ENCODE assay signal across 8 cellular contexts in genomic region chr1:229254910-229255541, GRCh38. TPM values are rescaled to one million over a fixed set of nuclear protein-coding genes. Genes with fewer than 3 reads are reported as not detected.
DNase-seq lines count a peak whose midpoint lies in the region; ATAC-seq, FAIRE-seq and TF ChIP-seq lines count a peak whose summit lies in the region.

No MANE protein-coding gene starts in this region.

- no peaks in the 10 kb centered on the region for H3K9me2 ChIP-seq in hepatocyte (replicated peaks; ENCODE audit: insufficient read depth)

- 67% methylated on average over 1 of the region's 1 CpG; no CpG with 5 or more reads in 1 of the 2 experiments for WGBS in IMR-90 (ENCODE audit: extremely low coverage in 2 of 2, insufficient read length in 1 of 2), 2 experiments
- 93% methylated on average over 1 of the region's 1 CpG for WGBS in hepatocyte (ENCODE audit: low lambda C conversion rate, missing lambda C conversion rate)

- H3K9me1 ChIP-seq in IMR-90 (ENCODE audit: insufficient read depth, low read length), result no peaks in the 10 kb centered on the region; the same call in 1 of the 2 replicates

- in situ Hi-C loops in IMR-90 (cut with MboI; ENCODE audit: low sequenced_read_pairs), result loop anchor here (5.0 to 25.0 kb wide), 2 partner anchors 227 to 1057 kb away; no protein-coding TSS in a partner anchor

- BruUV-seq in IMR-90 (replicated peaks; lab: Mats Ljungman, UMichigan), result no TSS peak

- H4K20me1 ChIP-seq in IMR-90 (ENCODE audit: insufficient read depth, low read length) (no peaks in the 10 kb centered on the region), hepatocyte (ENCODE audit: insufficient read depth, poor library complexity, severe bottlenecking) (no peaks in the 10 kb centered on the region)

- DNase-seq in D721Med (ENCODE audit: insufficient read length, low spot score), result no peak
- DNase-seq in IMR-90, result no peak
- DNase-seq in T-helper 17 cell, result no peak
- DNase-seq in hepatocyte (ENCODE audit: low spot score), result peak; percentile 49
- DNase-seq in amniotic stem cell (lab: John Stamatoyannopoulos, UW), result no peak
- no peak for DNase-seq in OCI-M2 (lab: John Stamatoyannopoulos, UW; ENCODE audit: unreplicated experiment)
- DNase-seq in mucosa of descending colon, result no peak

- no peak overlapping the region for H2AK9ac ChIP-seq in IMR-90 (replicated peaks; ENCODE audit: low read depth, low read length, poor library complexity)

- no peaks in the 10 kb centered on the region for H3K79me2 ChIP-seq in hepatocyte

- H3K27ac Mint-ChIP-seq in T-helper 17 cell, result peak overlapping the region; percentile 90

- H3K79me1 ChIP-seq in IMR-90 (ENCODE audit: low read depth in 1 of 2, low read length in 2 of 2), result no peaks in the 10 kb centered on the region

- no peak overlapping the region for H4K5ac ChIP-seq in IMR-90 (ENCODE audit: low read depth, low read length)

- H3K27ac ChIP-seq in IMR-90 (ENCODE audit: insufficient read depth, low read length) (no peak overlapping the region), hepatocyte (no peak overlapping the region)

- POLR2A ChIA-PET in IMR-90 (lab: Charles Lee; ENCODE audit: unreplicated experiment), result no interaction called here

- intact Hi-C loops in IMR-90 (cut with micrococcal nuclease), result loop anchor here (1.0 to 10.0 kb wide), 4 partner anchors 87 to 1060 kb away; partner anchors contain the start of genes CCSAP and RHOU
- intact Hi-C loops in mucosa of descending colon (cut with DNase I, micrococcal nuclease), result loop anchor here in 1 of 2 donors (10.0 kb wide), 1 partner anchor 200 kb away; no protein-coding TSS in a partner anchor

- H3K4me1 ChIP-seq in IMR-90 (ENCODE audit: control insufficient read depth, insufficient read depth, low read length) (no peaks in the 10 kb centered on the region), hepatocyte (ENCODE audit: insufficient read depth) (peaks cover 4% of the 10 kb centered on the region), mucosa of descending colon (ENCODE audit: low read depth) (no peaks in the 10 kb centered on the region)

- no peak overlapping the region for H2AK5ac ChIP-seq in IMR-90 (ENCODE audit: low read depth, low read length)

- H3K14ac ChIP-seq in IMR-90 (replicated peaks; ENCODE audit: low read depth, low read length), result no peak overlapping the region

- TF ChIP-seq POLR2A in IMR-90 (IDR thresholded peaks at IDR 0.05; ENCODE audit: low read depth, low read length), result no peak

- H2BK5ac ChIP-seq in IMR-90 (ENCODE audit: low read depth, low read length, poor library complexity, severe bottlenecking), result no peak overlapping the region

- H3K36me3 ChIP-seq in IMR-90 (ENCODE audit: control insufficient read depth, insufficient read depth, low read length), result no peaks in the 10 kb centered on the region
- H3K36me3 ChIP-seq in hepatocyte (replicated peaks; ENCODE audit: insufficient read depth, low read depth), result no peaks in the 10 kb centered on the region
- H3K36me3 ChIP-seq in mucosa of descending colon (ENCODE audit: low read depth), result no peaks in the 10 kb centered on the region

- ATAC-seq in IMR-90 (ENCODE audit: low read depth) (peak; percentile 42), T-helper 17 cell (peak; percentile 30), mucosa of descending colon (no peak), GM19455 (IDR thresholded peaks at IDR 0.05; ENCODE audit: unreplicated experiment) (no peak)

- no peak overlapping the region for H2BK20ac ChIP-seq in IMR-90 (ENCODE audit: low read depth, low read length)

- H3K9me3 ChIP-seq in IMR-90 (ENCODE audit: control insufficient read depth, insufficient read depth, low read length), result no peaks in the 10 kb centered on the region
- no peaks in the 10 kb centered on the region for H3K9me3 ChIP-seq in T-helper 17 cell (ENCODE audit: control insufficient read depth, low read length, poor library complexity, severe bottlenecking)
- no peaks in the 10 kb centered on the region for H3K9me3 ChIP-seq in hepatocyte (ENCODE audit: low read depth)
- no peaks in the 10 kb centered on the region for H3K9me3 ChIP-seq in mucosa of descending colon

- no peak overlapping the region for H4K8ac ChIP-seq in IMR-90 (ENCODE audit: low read depth in 2 of 2, low read length in 2 of 2)

- no peak overlapping the region for H3K18ac ChIP-seq in IMR-90 (ENCODE audit: low read depth, low read length)

- TF ChIP-seq RAD21 in IMR-90 (IDR thresholded peaks at IDR 0.05; ENCODE audit: low read length), result peak; percentile 39

- H2BK15ac ChIP-seq in IMR-90 (ENCODE audit: low read depth, low read length), result no peak overlapping the region

- H3K4ac ChIP-seq in IMR-90 (ENCODE audit: low read depth, low read length), result no peak overlapping the region

- peak overlapping the region; percentile 1 for H3K4me3 Mint-ChIP-seq in T-helper 17 cell

- no peaks in the 10 kb centered on the region for H3K27me3 Mint-ChIP-seq in T-helper 17 cell

- peaks cover 47% of the 10 kb centered on the region for H3K4me1 Mint-ChIP-seq in T-helper 17 cell

- no peaks in the 10 kb centered on the region for H3K36me3 Mint-ChIP-seq in T-helper 17 cell (ENCODE audit: low read depth)

- TF ChIP-seq CTCF in D721Med (IDR thresholded peaks at IDR 0.05; ENCODE audit: insufficient read depth, missing control alignments) (peak; percentile 69), IMR-90 (conservative IDR thresholded peaks at IDR 0.05; ENCODE audit: low read depth, low read length) (peak; percentile 42), hepatocyte (IDR thresholded peaks at IDR 0.05; ENCODE audit: poor library complexity) (peak; percentile 56), mucosa of descending colon (IDR thresholded peaks at IDR 0.05) (no peak)

- FAIRE-seq in D721Med (lab: Jason Lieb, UNC), result no peak

- no peak overlapping the region for H3K4me3 ChIP-seq in IMR-90 (ENCODE audit: insufficient read depth, low read depth, low read length)
- H3K4me3 ChIP-seq in hepatocyte, result no peak overlapping the region
- no peak overlapping the region for H3K4me3 ChIP-seq in mucosa of descending colon

- CTCF ChIA-PET in IMR-90 (lab: Yijun Ruan, JAX), result interaction anchor here (0.6 to 3.9 kb wide), 10 partner anchors 13 to 590 kb away, joined by 3 to 23 read pairs (median 3); no protein-coding TSS in a partner anchor

- no peak overlapping the region for H3K4me2 ChIP-seq in IMR-90 (ENCODE audit: low read depth, low read length)
- no peak overlapping the region for H3K4me2 ChIP-seq in hepatocyte

- no peak overlapping the region for H3K23ac ChIP-seq in IMR-90 (ENCODE audit: low read depth, low read length)

- H2BK120ac ChIP-seq in IMR-90 (ENCODE audit: low read depth, low read length), result no peak overlapping the region

- H3K56ac ChIP-seq in IMR-90 (ENCODE audit: extremely low read depth, insufficient read depth, low read length), result no peak overlapping the region

- peaks cover 5% of the 10 kb centered on the region; the same call in 1 of the 2 replicates for H3K27me3 ChIP-seq in IMR-90 (ENCODE audit: control insufficient read depth, insufficient read depth, low read length)
- no peaks in the 10 kb centered on the region for H3K27me3 ChIP-seq in hepatocyte

- no peak overlapping the region for H3K9ac ChIP-seq in IMR-90 (ENCODE audit: low read depth, low read length)

- H2AFZ ChIP-seq in IMR-90 (replicated peaks; ENCODE audit: low read length, poor library complexity) (no peak overlapping the region), hepatocyte (no peak overlapping the region)

- no peak overlapping the region for H4K91ac ChIP-seq in IMR-90 (ENCODE audit: insufficient read depth, low read depth, low read length)

- dilution Hi-C loops in IMR-90 (cut with HindIII; ENCODE audit: low sequenced_read_pairs, unreplicated experiment), result loop anchor here (25.0 kb wide), 1 partner anchor 232 kb away; no protein-coding TSS in a partner anchor

TF ChIP-seq in IMR-90, 13 proteins besides CTCF, POLR2A, EP300 and RAD21:
- TF ChIP-seq CHD1 (IDR thresholded peaks at IDR 0.05; ENCODE audit: low read depth, low read length) (no peak), MAFK (IDR thresholded peaks at IDR 0.05; ENCODE audit: low read depth, low read length) (no peak), SMC3 (IDR thresholded peaks at IDR 0.05; ENCODE audit: low read depth, low read length) (peak; percentile 36; the same call in 1 of the 2 replicates), CEBPB (IDR thresholded peaks at IDR 0.05; ENCODE audit: low read depth, low read length) (no peak)

RNA-seq across cellular contexts. Expression of gene RAB4A, which starts 15.9 kb away (rescaled TPM):
- 26.2 and 33.3 TPM in 2 replicates for total RNA-seq in IMR-90 (2012; rRNA removed)
- 23.9 and 25.6 TPM in 2 replicates for polyA plus RNA-seq in IMR-90 (2012; rRNA removed)
- polyA plus RNA-seq in IMR-90 (2012; cell fraction: cytosol; rRNA removed), result 24.6 and 26.8 TPM in 2 replicates
- polyA plus RNA-seq in IMR-90 (2012; cell fraction: nucleus; rRNA removed; ENCODE audit: low replicate concordance), result 9.4 and 14.7 TPM in 2 replicates
- 10 to 100 TPM; 34.3 to 47.2 TPM for total RNA-seq in T-helper 17 cell
- total RNA-seq in hepatocyte, result 41.7 and 47.7 TPM in 2 replicates
- polyA plus RNA-seq in hepatocyte, result 45.4 and 54.3 TPM in 2 replicates
- 10 to 100 TPM; 84.3 to 94.6 (median 88.0) TPM for total RNA-seq in mucosa of descending colon

Comparison
In these comparisons a context has a peak if more than half of its experiments do, and no peak if none do; other contexts are left out.
1. ATAC-seq: peak in IMR-90 (single experiment) and T-helper 17 cell (single experiment); none in mucosa of descending colon (single experiment) and GM19455 (single experiment).